21 cellular contexts compared by ENCODE assay signal in the genomic region with DNA sequence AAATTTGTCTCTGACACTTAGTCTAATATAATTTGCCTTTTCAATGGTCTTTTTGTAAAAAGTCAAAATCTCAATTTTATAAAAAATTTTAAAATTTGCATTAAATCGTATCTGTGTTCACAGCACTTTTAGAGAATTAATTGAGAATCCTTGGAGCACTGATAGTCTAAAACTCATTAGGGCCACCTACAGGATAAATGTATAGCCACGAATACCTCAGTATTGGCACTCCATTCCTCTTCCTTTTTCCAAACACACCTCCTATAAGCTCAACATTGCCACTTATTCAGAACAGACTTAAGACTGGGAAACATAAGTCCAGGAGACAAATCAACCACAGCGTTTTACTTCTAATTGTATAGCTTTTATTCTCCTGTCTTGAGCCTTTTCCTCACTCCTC.
DNase-seq lines count a peak whose midpoint lies in the region; ATAC-seq, FAIRE-seq and TF ChIP-seq lines count a peak whose summit lies in the region.
"Had no signal": no experiment of that assay in that cellular context is flagged by ENCODE, and none has a peak within 500 bp of the region (broad histone marks: within the 10 kb centered on the region; RNA-seq: fewer than 3 reads in every experiment).

No MANE protein-coding gene starts in this region.

- TF ChIP-seq CTCF in A673 (conservative IDR thresholded peaks at IDR 0.05; ENCODE audit: low read depth, low read length), result peak; percentile 63
- TF ChIP-seq CTCF in GM06990 (IDR thresholded peaks at IDR 0.05; ENCODE audit: insufficient read depth, low read length, poor library complexity, severe bottlenecking), result peak; percentile 10
- TF ChIP-seq CTCF in H1 (IDR thresholded peaks at IDR 0.05; ENCODE audit: control extremely low read depth in 1 of 3, insufficient read depth in 1 of 3, low read depth in 1 of 3, low read length in 3 of 3), result peak in 2 of 3 experiments; percentile 10 to 43; a peak in 2 of 4 replicates

- BruUV-seq in A673 (replicated peaks; lab: Mats Ljungman, UMichigan), result no TSS peak

- H4K8ac ChIP-seq in H1 (ENCODE audit: extremely low read depth, insufficient read depth, low read length), result no peak overlapping the region

- no peak overlapping the region for H3K56ac ChIP-seq in H1 (replicated peaks; ENCODE audit: insufficient read length, low read depth, low read length)

- no peak for TF ChIP-seq EP300 in H1 (IDR thresholded peaks at IDR 0.05; ENCODE audit: borderline replicate concordance in 1 of 2, low read depth in 2 of 2, low read length in 2 of 2)

- no peak overlapping the region for H2AFZ ChIP-seq in H1 (ENCODE audit: low read length)

- H4K91ac ChIP-seq in H1 (replicated peaks; ENCODE audit: insufficient read length, low read length), result no peak overlapping the region

- no peaks in the 10 kb centered on the region for H3K4me1 ChIP-seq in A673 (ENCODE audit: insufficient read depth, low read length, poor library complexity, severe bottlenecking)
- no peaks in the 10 kb centered on the region for H3K4me1 ChIP-seq in H1 (replicated peaks in 1 of 4; ENCODE audit: control insufficient read depth in 3 of 4, insufficient read depth in 4 of 4, low read length in 3 of 4)
- H3K4me1 ChIP-seq: sigmoid colon had no signal

- intact Hi-C loops in A673 (cut with micrococcal nuclease; ENCODE audit: unreplicated experiment), result no loop called here

- H2BK12ac ChIP-seq in H1 (ENCODE audit: low read depth, low read length), result no peak overlapping the region

- POLR2A ChIA-PET in A673 (lab: Charles Lee; ENCODE audit: low non-redundant PET) (no interaction called here), H1 (lab: Charles Lee; ENCODE audit: partially characterized antibody) (no interaction called here)

- no peak for TF ChIP-seq POLR2A in H1 (IDR thresholded peaks at IDR 0.05; ENCODE audit: control extremely low read depth in 1 of 2, low read depth in 2 of 2, low read length in 2 of 2)

- no peak overlapping the region for H3K23ac ChIP-seq in H1 (ENCODE audit: insufficient read length)

- FAIRE-seq in H1 (lab: Jason Lieb, UNC), result no peak
- FAIRE-seq: frontal cortex, TTC549 had no signal

- CTCF ChIA-PET in A673 (lab: Charles Lee) (interaction anchor here (1.0 kb wide), 1 partner anchor 615 kb away, joined by 5 read pairs; no protein-coding TSS in a partner anchor), H1 (lab: Charles Lee; ENCODE audit: partially characterized antibody) (interaction anchor here (0.6 to 3.0 kb wide), 12 partner anchors 9 to 449 kb away, joined by 3 to 30 read pairs (median 4); no protein-coding TSS in a partner anchor)

- no peaks in the 10 kb centered on the region for H3K27me3 Mint-ChIP-seq in activated naive CD8-positive, alpha-beta T cell treated with anti-CD3 and anti-CD28 coated beads for 36 hours
- H3K27me3 Mint-ChIP-seq: CD8-positive, alpha-beta memory T cell; naive B cell; stimulated activated naive B cell treated with anti-CD40 and anti-IgM and Interleukin-4, amounts not matched to agents 10 μg/mL and 1 μg/mL and 100 μg/mL, for 72 hours had no signal

- no peak overlapping the region for H2BK5ac ChIP-seq in H1 (ENCODE audit: low read depth, low read length)

- no peaks in the 10 kb centered on the region; the same call in 1 of the 2 replicates for H3K23me2 ChIP-seq in H1 (ENCODE audit: low read depth, low read length)

- no peaks in the 10 kb centered on the region for H3K79me2 ChIP-seq in H1 (ENCODE audit: control insufficient read depth in 1 of 2, insufficient read depth in 2 of 2, low read length in 2 of 2)

- no peak overlapping the region for H3K18ac ChIP-seq in H1 (ENCODE audit: extremely low read depth, low read length)

- no peaks in the 10 kb centered on the region for H3K9me3 ChIP-seq in A673 (ENCODE audit: low read depth, low read length, poor library complexity, severe bottlenecking)
- H3K9me3 ChIP-seq in H1 (ENCODE audit: insufficient read depth in 2 of 2, low read depth in 1 of 2, low read length in 1 of 2), result no peaks in the 10 kb centered on the region
- H3K9me3 ChIP-seq: ovary, sigmoid colon had no signal

- H4K20me1 ChIP-seq in H1 (replicated peaks in 1 of 2; ENCODE audit: control insufficient read depth in 1 of 2, insufficient read depth in 2 of 2, low read length in 2 of 2), result no peaks in the 10 kb centered on the region

- peaks cover 9% of the 10 kb centered on the region for H3K9me3 Mint-ChIP-seq in activated naive CD8-positive, alpha-beta T cell treated with anti-CD3 and anti-CD28 coated beads for 36 hours

- H3K4ac ChIP-seq in H1 (replicated peaks; ENCODE audit: insufficient read length, low read depth, low read length), result no peak overlapping the region

- H4K5ac ChIP-seq in H1 (ENCODE audit: insufficient read length, low read depth, low read length), result no peak overlapping the region

- H2BK20ac ChIP-seq in H1 (ENCODE audit: low read length), result no peak overlapping the region

- no peak overlapping the region for H3K14ac ChIP-seq in H1 (ENCODE audit: insufficient read length)

- TF ChIP-seq RAD21 in H1 (IDR thresholded peaks at IDR 0.05 in 1 of 2, conservative IDR thresholded peaks at IDR 0.05 in 1 of 2; ENCODE audit: low read depth in 2 of 2, low read length in 2 of 2), result peak; percentile 55 to 56

- H3K36me3 Mint-ChIP-seq in activated naive CD8-positive, alpha-beta T cell treated with anti-CD3 and anti-CD28 coated beads for 36 hours, result no peaks in the 10 kb centered on the region
- H3K36me3 Mint-ChIP-seq: CD8-positive, alpha-beta memory T cell; naive B cell; stimulated activated naive B cell treated with anti-CD40 and anti-IgM and Interleukin-4, amounts not matched to agents 10 μg/mL and 1 μg/mL and 100 μg/mL, for 72 hours had no signal

- DNase-seq in A673 (ENCODE audit: low spot score) (peak; percentile 33), GM06990 (ENCODE audit: extremely low read depth, insufficient read length) (no peak), NCI-H69 (lab: John Stamatoyannopoulos, UW) (peak; percentile 29), H1 (ENCODE audit: low read depth in 1 of 2, low spot score in 2 of 2) (no peak), DMS114 treated with DMSO at 0.1 percent for 48 hours (lab: John Stamatoyannopoulos, UW; ENCODE audit: unreplicated experiment) (no peak)
- no peak for DNase-seq in activated naive CD8-positive, alpha-beta T cell treated with anti-CD3 and anti-CD28 coated beads for 36 hours
- DNase-seq: activated gamma-delta T cell; amygdala; CD8-positive, alpha-beta memory T cell; erythroblast; hypothalamus; naive B cell; NCI-H1092; ovary; sigmoid colon; stimulated activated naive B cell treated with anti-CD40 and anti-IgM and Interleukin-4, amounts not matched to agents 10 μg/mL and 1 μg/mL and 100 μg/mL, for 72 hours had no signal

- no peak overlapping the region for H3K27ac ChIP-seq in A673 (ENCODE audit: low read depth, low read length, poor library complexity, severe bottlenecking)
- H3K27ac ChIP-seq in H1 (ENCODE audit: low read depth, low read length), result no peak overlapping the region
- H3K27ac ChIP-seq: ovary, sigmoid colon had no signal

- no peak overlapping the region for H2AK5ac ChIP-seq in H1 (ENCODE audit: low read depth, low read length)

- no peak overlapping the region for H3K4me2 ChIP-seq in H1 (ENCODE audit: insufficient read depth in 1 of 2, low read depth in 2 of 2, low read length in 2 of 2)

- H3K4me3 ChIP-seq in A673 (ENCODE audit: low read depth, low read length, poor library complexity, severe bottlenecking) (no peak overlapping the region), GM06990 (replicated peaks; ENCODE audit: low read depth, low read length) (no peak overlapping the region), H1 (ENCODE audit: extremely low read depth in 1 of 4, insufficient read depth in 2 of 4, low read depth in 3 of 4, low read length in 4 of 4) (no peak overlapping the region)
- H3K4me3 ChIP-seq: ovary, sigmoid colon had no signal

- no peak overlapping the region for H2BK120ac ChIP-seq in H1 (replicated peaks; ENCODE audit: low read depth, low read length)

- no peak overlapping the region for H2BK15ac ChIP-seq in H1 (ENCODE audit: low read length)

- H3K9ac ChIP-seq in H1 (replicated peaks in 1 of 4; ENCODE audit: extremely low read depth in 1 of 4, low read depth in 3 of 4, low read length in 3 of 4), result no peak overlapping the region

- ATAC-seq in HG03469 (IDR thresholded peaks at IDR 0.05; ENCODE audit: unreplicated experiment) (no peak), HG02885 (IDR thresholded peaks at IDR 0.05; ENCODE audit: poor library complexity, unreplicated experiment) (no peak)
- ATAC-seq: HCT116; stimulated activated naive B cell treated with anti-CD40 and anti-IgM and Interleukin-4, amounts not matched to agents 10 μg/mL and 1 μg/mL and 100 μg/mL, for 72 hours had no signal

- no peak overlapping the region for H3K4me3 Mint-ChIP-seq in activated naive CD8-positive, alpha-beta T cell treated with anti-CD3 and anti-CD28 coated beads for 36 hours
- H3K4me3 Mint-ChIP-seq: CD8-positive, alpha-beta memory T cell; naive B cell; stimulated activated naive B cell treated with anti-CD40 and anti-IgM and Interleukin-4, amounts not matched to agents 10 μg/mL and 1 μg/mL and 100 μg/mL, for 72 hours had no signal

- WGBS in H1 (ENCODE audit: extremely low coverage in 1 of 2, insufficient coverage in 1 of 2, insufficient read length in 1 of 2, insufficient replicate concordance in 2 of 2, low coverage in 1 of 2, low lambda C conversion rate in 2 of 2, missing lambda C conversion rate in 1 of 2), 2 experiments, result 32% methylated on average over 3 of the region's 3 CpGs; no CpG with 5 or more reads in 1 of the 2 experiments

- H3K36me3 ChIP-seq in A673 (ENCODE audit: insufficient read depth, low read length, poor library complexity, severe bottlenecking) (no peaks in the 10 kb centered on the region), GM06990 (ENCODE audit: control insufficient read depth, insufficient read depth, low read length) (no peaks in the 10 kb centered on the region), H1 (ENCODE audit: control insufficient read depth in 2 of 4, insufficient read depth in 4 of 4, low read length in 3 of 4) (no peaks in the 10 kb centered on the region)
- H3K36me3 ChIP-seq: ovary, sigmoid colon had no signal

- H3K27ac Mint-ChIP-seq in activated naive CD8-positive, alpha-beta T cell treated with anti-CD3 and anti-CD28 coated beads for 36 hours, result no peak overlapping the region
- H3K27ac Mint-ChIP-seq: CD8-positive, alpha-beta memory T cell; naive B cell; stimulated activated naive B cell treated with anti-CD40 and anti-IgM and Interleukin-4, amounts not matched to agents 10 μg/mL and 1 μg/mL and 100 μg/mL, for 72 hours had no signal

- H3K27me3 ChIP-seq in A673 (replicated peaks; ENCODE audit: insufficient read depth, low read depth, low read length, poor library complexity), result no peaks in the 10 kb centered on the region
- no peaks in the 10 kb centered on the region for H3K27me3 ChIP-seq in GM06990 (replicated peaks; ENCODE audit: control insufficient read depth, insufficient read depth, low read length)
- H3K27me3 ChIP-seq in H1 (replicated peaks in 1 of 4; ENCODE audit: control insufficient read depth in 3 of 4, extremely low read depth in 1 of 4, insufficient read depth in 3 of 4, low read length in 3 of 4), result no peaks in the 10 kb centered on the region
- H3K27me3 ChIP-seq: ovary, sigmoid colon had no signal

- no peaks in the 10 kb centered on the region for H3K4me1 Mint-ChIP-seq in activated naive CD8-positive, alpha-beta T cell treated with anti-CD3 and anti-CD28 coated beads for 36 hours
- H3K4me1 Mint-ChIP-seq: CD8-positive, alpha-beta memory T cell; naive B cell; stimulated activated naive B cell treated with anti-CD40 and anti-IgM and Interleukin-4, amounts not matched to agents 10 μg/mL and 1 μg/mL and 100 μg/mL, for 72 hours had no signal

- H3K79me1 ChIP-seq in H1 (ENCODE audit: low read depth, low read length), result no peaks in the 10 kb centered on the region

Comparison
In these comparisons a context has a peak if more than half of its experiments do, and no peak if none do; other contexts are left out.
1. DNase-seq: peak in A673 (single experiment) and NCI-H69 (single experiment); none in GM06990 (single experiment), H1 (0 of 2), DMS114 treated with DMSO at 0.1 percent for 48 hours (single experiment) and activated naive CD8-positive, alpha-beta T cell treated with anti-CD3 and anti-CD28 coated beads for 36 hours (single experiment).
2. CTCF ChIP-seq: peak in every context shown above with its lines; median percentile 63 in A673; 26 in H1; 10 in GM06990.